In the genomic region with DNA sequence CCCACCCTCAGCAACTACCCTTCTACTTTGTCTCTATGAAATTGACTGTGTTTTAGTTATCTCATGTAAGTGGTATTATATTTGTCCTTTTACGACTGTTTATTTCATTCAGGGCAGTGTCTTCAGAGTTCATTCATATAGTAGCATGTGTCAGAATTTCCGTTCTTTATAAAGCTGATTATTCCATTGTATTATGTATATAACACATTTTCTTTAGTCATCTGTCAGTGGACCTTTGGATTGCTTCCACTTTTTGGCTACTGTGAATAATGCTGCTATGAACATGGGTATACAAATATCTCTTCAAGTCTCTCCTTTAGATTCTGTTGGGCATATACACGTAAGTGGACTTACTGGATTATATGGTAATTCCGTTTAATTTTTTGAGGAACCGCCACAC, we compare ENCODE assay signal across 15 cellular contexts.
"Had no signal": no experiment of that assay in that cellular context is flagged by ENCODE, and none has a peak within 500 bp of the region (broad histone marks: within the 10 kb centered on the region; RNA-seq: fewer than 3 reads in every experiment).

No MANE protein-coding gene starts in this region.

- H3K4me3 ChIP-seq: coronary artery, esophagus squamous epithelium, left ventricle myocardium inferior, lower lobe of right lung, psoas muscle, smooth muscle cell had no signal

- DNase-seq: effector memory CD4-positive, alpha-beta T cell; esophagus squamous epithelium; foreskin keratinocyte; immature natural killer cell; left ventricle myocardium inferior; lower lobe of right lung; mesenchymal stem cell; naive B cell; psoas muscle; stimulated activated CD4-positive, alpha-beta T cell treated with anti-CD3 and anti-CD28 coated beads, Interleukin-2, amount 100 ng/mL, for 48 hours; stimulated activated naive CD4-positive, alpha-beta T cell treated with Interleukin-2 at 50 U/mL for 16 hours; trophoblast cell had no signal

- H3K27me3 ChIP-seq: esophagus squamous epithelium, foreskin keratinocyte had no signal

- FAIRE-seq: keratinocyte had no signal

- H3K4me1 ChIP-seq: esophagus squamous epithelium, foreskin keratinocyte had no signal

- H3K9me3 ChIP-seq: esophagus squamous epithelium, left ventricle myocardium inferior, lower lobe of right lung, psoas muscle had no signal

- H3K27ac ChIP-seq: coronary artery, esophagus squamous epithelium, foreskin keratinocyte, lower lobe of right lung, psoas muscle had no signal

- H3K4me2 ChIP-seq: smooth muscle cell had no signal

- ATAC-seq: foreskin keratinocyte, lower lobe of right lung, psoas muscle had no signal
